ENCODE assay signal across 20 cellular contexts in genomic region chr2:241378816-241379215, GRCh38. TPM values are rescaled to one million over a fixed set of nuclear protein-coding genes. Genes with fewer than 3 reads are reported as not detected.
A peak's percentile ranks its signal among the peaks of the same experiment; 100 is the strongest.
DNase-seq lines count a peak whose midpoint lies in the region; ATAC-seq and TF ChIP-seq lines count a peak whose summit lies in the region.
"Had no signal": no experiment of that assay in that cellular context is flagged by ENCODE, and none has a peak within 500 bp of the region (broad histone marks: within the 10 kb centered on the region; RNA-seq: fewer than 3 reads in every experiment).

No MANE protein-coding gene starts in this region.

- no peak overlapping the region for H3K4me2 ChIP-seq in hepatocyte

- H3K4me3 ChIP-seq in hepatocyte (no peak overlapping the region), skeletal muscle tissue (ENCODE audit: low read length in 3 of 3) (no peak overlapping the region), Peyer's patch (no peak overlapping the region)
- H3K4me3 ChIP-seq: K562, mucosa of descending colon had no signal

- no peak overlapping the region for H3K9ac ChIP-seq in skeletal muscle tissue (ENCODE audit: low read depth in 1 of 3, low read length in 3 of 3)

- H3K27ac ChIP-seq in hepatocyte, result peak overlapping the region; percentile 14
- peak overlapping the region; percentile 62 for H3K27ac ChIP-seq in skeletal muscle tissue (ENCODE audit: low read depth, low read length)
- no peak overlapping the region for H3K27ac ChIP-seq in Peyer's patch

- no peak overlapping the region for H2AFZ ChIP-seq in hepatocyte

- WGBS in hepatocyte (ENCODE audit: low lambda C conversion rate, missing lambda C conversion rate), result 80% methylated on average over 2 of the region's 2 CpGs

- H3K9me3 ChIP-seq in hepatocyte (ENCODE audit: low read depth), result no peaks in the 10 kb centered on the region
- no peaks in the 10 kb centered on the region for H3K9me3 ChIP-seq in skeletal muscle tissue (ENCODE audit: control insufficient read depth in 3 of 3, low read length in 3 of 3)
- no peaks in the 10 kb centered on the region for H3K9me3 ChIP-seq in Peyer's patch
- H3K9me3 ChIP-seq: mucosa of descending colon had no signal

- TF ChIP-seq POLR2A in Peyer's patch (IDR thresholded peaks at IDR 0.05), result no peak

- TF ChIP-seq CTCF in hepatocyte (IDR thresholded peaks at IDR 0.05; ENCODE audit: poor library complexity), result no peak
- TF ChIP-seq CTCF in Peyer's patch (IDR thresholded peaks at IDR 0.05), result no peak

- H3K27me3 ChIP-seq in hepatocyte (no peaks in the 10 kb centered on the region), skeletal muscle tissue (ENCODE audit: control insufficient read depth in 3 of 3, insufficient read depth in 3 of 3, low read length in 3 of 3) (no peaks in the 10 kb centered on the region), Peyer's patch (no peaks in the 10 kb centered on the region)

- no peaks in the 10 kb centered on the region for H4K20me1 ChIP-seq in hepatocyte (ENCODE audit: insufficient read depth, poor library complexity, severe bottlenecking)

- H3K4me1 ChIP-seq in hepatocyte (ENCODE audit: insufficient read depth) (peaks cover 10% of the 10 kb centered on the region), skeletal muscle tissue (ENCODE audit: control insufficient read depth in 3 of 3, insufficient read depth in 3 of 3, low read length in 3 of 3) (peaks cover 22 to 27% (median 22%) of the 10 kb centered on the region in 3 donors), Peyer's patch (no peaks in the 10 kb centered on the region)

- H3K9me2 ChIP-seq in hepatocyte (replicated peaks; ENCODE audit: insufficient read depth), result no peaks in the 10 kb centered on the region

- DNase-seq in AG20443 (ENCODE audit: low spot score) (peak; percentile 50), RPMI8226 (peak; percentile 57), hepatocyte (ENCODE audit: low spot score) (no peak), Peyer's patch (no peak), NCI-H774 (lab: John Stamatoyannopoulos, UW) (no peak), HCEC 1CT (no peak)
- DNase-seq: activated CD4-positive, CD25-positive, alpha-beta regulatory T cell; activated CD8-positive, alpha-beta T cell treated with anti-CD3 and anti-CD28 coated beads for 36 hours; activated T-cell treated with anti-CD3 and anti-CD28 coated beads, Interleukin-2, amount 50 U/mL, for 1 hour; amygdala; CD4-positive, CD25-positive, alpha-beta regulatory T cell; GOT3; mucosa of descending colon; NCI-H187 treated with DMSO at 0.1 percent for 48 hours; NCI-H345; retina; stimulated activated CD4-positive, alpha-beta T cell treated with anti-CD3 and anti-CD28 coated beads, Interleukin-15, amount 100 ng/mL, for 24 hours had no signal

- no peak for ATAC-seq in HG03135 (IDR thresholded peaks at IDR 0.05; ENCODE audit: unreplicated experiment)
- ATAC-seq: activated CD8-positive, alpha-beta T cell treated with anti-CD3 and anti-CD28 coated beads for 36 hours; K562; mucosa of descending colon had no signal

- peaks cover 53% of the 10 kb centered on the region for H3K79me2 ChIP-seq in hepatocyte

- H3K36me3 ChIP-seq in hepatocyte (replicated peaks; ENCODE audit: insufficient read depth, low read depth) (no peaks in the 10 kb centered on the region), skeletal muscle tissue (ENCODE audit: control insufficient read depth in 3 of 3, insufficient read depth in 3 of 3, low read length in 3 of 3) (peaks cover 8 to 14% (median 10%) of the 10 kb centered on the region in 3 donors), Peyer's patch (peaks cover 0 to 17% (median 0%) of the 10 kb centered on the region in 3 donors)

RNA-seq across cellular contexts. Expression of gene FARP2, which starts 22.7 kb away (rescaled TPM):
- total RNA-seq in hepatocyte (29.1 and 29.3 TPM in 2 replicates), skeletal muscle tissue (21.9 TPM), Peyer's patch (100 to 1,000 TPM; 107 to 169 (median 140) TPM)
- polyA plus RNA-seq in hepatocyte, result 28.4 and 29.6 TPM in 2 replicates

Comparison
In these comparisons a context has a peak if more than half of its experiments do, and no peak if none do; other contexts are left out.
1. DNase-seq: peak in AG20443 (single experiment) and RPMI8226 (single experiment); none in hepatocyte (single experiment), Peyer's patch (0 of 3), NCI-H774 (single experiment) and HCEC 1CT (single experiment).
2. H3K27ac ChIP-seq: peak in hepatocyte (single experiment) and skeletal muscle tissue (single experiment); none in Peyer's patch (0 of 4).